ENCODE assay signal across 8 cellular contexts in genomic region chr11:10809373-10810199, GRCh38. TPM values are rescaled to one million over a fixed set of nuclear protein-coding genes. Genes with fewer than 3 reads are reported as not detected.
A peak's percentile ranks its signal among the peaks of the same experiment; 100 is the strongest.
DNase-seq lines count a peak whose midpoint lies in the region; ATAC-seq and TF ChIP-seq lines count a peak whose summit lies in the region.

No MANE protein-coding gene starts in this region.

- H3K4me3 ChIP-seq in CD4-positive, CD25-positive, alpha-beta regulatory T cell (ENCODE audit: low read depth, low read length), result peak overlapping the region; percentile 92
- H3K4me3 ChIP-seq in RWPE2 (ENCODE audit: severe bottlenecking) (peak overlapping the region; percentile 93), kidney epithelial cell (ENCODE audit: low read depth, low read length) (peak overlapping the region; percentile 47)

- peaks cover 42% of the 10 kb centered on the region for H3K4me1 ChIP-seq in CD4-positive, CD25-positive, alpha-beta regulatory T cell (ENCODE audit: control insufficient read depth, insufficient read depth, low read length, poor library complexity, severe bottlenecking)
- H3K4me1 ChIP-seq in RWPE2 (ENCODE audit: insufficient read depth, poor library complexity, severe bottlenecking), result peaks cover 14% of the 10 kb centered on the region

- peak in 2 of 3 donors; percentile 20 to 65 for DNase-seq in CD4-positive, CD25-positive, alpha-beta regulatory T cell
- no peak for DNase-seq in RWPE2 (ENCODE audit: low spot score)
- DNase-seq in caudate nucleus (lab: John Stamatoyannopoulos, UW), result peak in 19 of 61 donors; percentile 41 to 77 (median 57)
- peak; percentile 34 for DNase-seq in kidney epithelial cell (ENCODE audit: low read depth)
- DNase-seq in stimulated activated CD4-positive, alpha-beta T cell treated with anti-CD3 and anti-CD28 coated beads, Interleukin-4, amount 100 ng/mL, for 1 hour, result peak; percentile 51
- no peak for DNase-seq in amniotic stem cell (lab: John Stamatoyannopoulos, UW)

- peaks cover 25 to 48% (median 34%) of the 10 kb centered on the region in 4 donors for H3K4me1 Mint-ChIP-seq in CD4-positive, CD25-positive, alpha-beta regulatory T cell

- peak overlapping the region; percentile 97 to 99 (median 98) for H3K4me3 Mint-ChIP-seq in CD4-positive, CD25-positive, alpha-beta regulatory T cell

- H3K27me3 Mint-ChIP-seq in CD4-positive, CD25-positive, alpha-beta regulatory T cell, result peaks cover 7% of the 10 kb centered on the region

- peak overlapping the region; percentile 95 for H3K27ac ChIP-seq in CD4-positive, CD25-positive, alpha-beta regulatory T cell (ENCODE audit: insufficient read depth, low read length, poor library complexity, severe bottlenecking)
- peak overlapping the region; percentile 90 for H3K27ac ChIP-seq in RWPE2 (ENCODE audit: poor library complexity, severe bottlenecking)
- peak overlapping the region; percentile 99 for H3K27ac ChIP-seq in caudate nucleus (ENCODE audit: low read depth, low read length)

- no peaks in the 10 kb centered on the region for H3K9me3 ChIP-seq in CD4-positive, CD25-positive, alpha-beta regulatory T cell (ENCODE audit: control insufficient read depth in 2 of 2, low read length in 2 of 2)
- H3K9me3 ChIP-seq in RWPE2 (ENCODE audit: severe bottlenecking), result no peaks in the 10 kb centered on the region

- TF ChIP-seq CTCF in RWPE2 (IDR thresholded peaks at IDR 0.05; ENCODE audit: poor library complexity, severe bottlenecking), result no peak
- no peak for TF ChIP-seq CTCF in kidney epithelial cell (IDR thresholded peaks at IDR 0.05; ENCODE audit: insufficient read depth, low read length, poor library complexity, severe bottlenecking)

- no peaks in the 10 kb centered on the region for H3K9me3 Mint-ChIP-seq in CD4-positive, CD25-positive, alpha-beta regulatory T cell

- H3K36me3 ChIP-seq in CD4-positive, CD25-positive, alpha-beta regulatory T cell (ENCODE audit: control insufficient read depth, insufficient read depth, low read length), result peaks cover 18% of the 10 kb centered on the region
- H3K36me3 ChIP-seq in RWPE2 (ENCODE audit: low read depth), result peaks cover 38% of the 10 kb centered on the region
- H3K36me3 ChIP-seq in kidney epithelial cell (ENCODE audit: control insufficient read depth, insufficient read depth, low read length), result peaks cover 6% of the 10 kb centered on the region

- peaks cover 24% of the 10 kb centered on the region for H3K36me3 Mint-ChIP-seq in CD4-positive, CD25-positive, alpha-beta regulatory T cell

- ATAC-seq in CD4-positive, CD25-positive, alpha-beta regulatory T cell (ENCODE audit: low read depth in 2 of 2), result peak; percentile 2 to 4
- ATAC-seq in GM19025 (IDR thresholded peaks at IDR 0.05; ENCODE audit: low read depth, unreplicated experiment), result peak; percentile 12
- ATAC-seq in HG03139 (IDR thresholded peaks at IDR 0.05; ENCODE audit: unreplicated experiment), result peak; percentile 10
- ATAC-seq in RWPE2 (ENCODE audit: low read depth), result peak; percentile 11

- peak overlapping the region; percentile 98 to 99 (median 99) for H3K27ac Mint-ChIP-seq in CD4-positive, CD25-positive, alpha-beta regulatory T cell

- H3K27me3 ChIP-seq in CD4-positive, CD25-positive, alpha-beta regulatory T cell (ENCODE audit: control insufficient read depth, insufficient read depth, low read length), result no peaks in the 10 kb centered on the region
- H3K27me3 ChIP-seq in RWPE2 (ENCODE audit: insufficient read depth, poor library complexity, severe bottlenecking), result no peaks in the 10 kb centered on the region
- H3K27me3 ChIP-seq in kidney epithelial cell (ENCODE audit: control insufficient read depth, insufficient read depth, low read length), result no peaks in the 10 kb centered on the region

RNA-seq across cellular contexts. Expression of gene EIF4G2, which starts 0.9 kb away (rescaled TPM):
- total RNA-seq in CD4-positive, CD25-positive, alpha-beta regulatory T cell, result 839 TPM
- polyA plus RNA-seq in CD4-positive, CD25-positive, alpha-beta regulatory T cell, result 100 to 1,000 TPM; 367 to 423 (median 413) TPM
- 810 and 813 TPM in 2 replicates for total RNA-seq in kidney epithelial cell

RNA-seq across cellular contexts. Expression of gene ZBED5, which starts 48.3 kb away (rescaled TPM):
- total RNA-seq in CD4-positive, CD25-positive, alpha-beta regulatory T cell, result 62.6 TPM
- 10 to 100 TPM; 14.7 to 22.4 (median 18.0) TPM for polyA plus RNA-seq in CD4-positive, CD25-positive, alpha-beta regulatory T cell
- 29.0 and 31.0 TPM in 2 replicates for total RNA-seq in kidney epithelial cell

RNA-seq across cellular contexts. Expression of gene CTR9, which starts 58.5 kb away (rescaled TPM):
- total RNA-seq in CD4-positive, CD25-positive, alpha-beta regulatory T cell, result 27.9 TPM
- 10 to 100 TPM; 45.4 to 52.2 (median 47.4) TPM for polyA plus RNA-seq in CD4-positive, CD25-positive, alpha-beta regulatory T cell
- 21.7 and 23.1 TPM in 2 replicates for total RNA-seq in kidney epithelial cell

Comparison
In these comparisons a context has a peak if more than half of its experiments do, and no peak if none do; other contexts are left out.
1. DNase-seq: peak in CD4-positive, CD25-positive, alpha-beta regulatory T cell (2 of 3), kidney epithelial cell (single experiment) and stimulated activated CD4-positive, alpha-beta T cell treated with anti-CD3 and anti-CD28 coated beads, Interleukin-4, amount 100 ng/mL, for 1 hour (single experiment); none in RWPE2 (single experiment) and amniotic stem cell (single experiment).
2. Peak in every context shown above with its lines, with median percentiles within 50 percentile points of each other: ATAC-seq, H3K27ac ChIP-seq and H3K4me3 ChIP-seq.